ENCODE assay signal across 8 cellular contexts in the genomic region with DNA sequence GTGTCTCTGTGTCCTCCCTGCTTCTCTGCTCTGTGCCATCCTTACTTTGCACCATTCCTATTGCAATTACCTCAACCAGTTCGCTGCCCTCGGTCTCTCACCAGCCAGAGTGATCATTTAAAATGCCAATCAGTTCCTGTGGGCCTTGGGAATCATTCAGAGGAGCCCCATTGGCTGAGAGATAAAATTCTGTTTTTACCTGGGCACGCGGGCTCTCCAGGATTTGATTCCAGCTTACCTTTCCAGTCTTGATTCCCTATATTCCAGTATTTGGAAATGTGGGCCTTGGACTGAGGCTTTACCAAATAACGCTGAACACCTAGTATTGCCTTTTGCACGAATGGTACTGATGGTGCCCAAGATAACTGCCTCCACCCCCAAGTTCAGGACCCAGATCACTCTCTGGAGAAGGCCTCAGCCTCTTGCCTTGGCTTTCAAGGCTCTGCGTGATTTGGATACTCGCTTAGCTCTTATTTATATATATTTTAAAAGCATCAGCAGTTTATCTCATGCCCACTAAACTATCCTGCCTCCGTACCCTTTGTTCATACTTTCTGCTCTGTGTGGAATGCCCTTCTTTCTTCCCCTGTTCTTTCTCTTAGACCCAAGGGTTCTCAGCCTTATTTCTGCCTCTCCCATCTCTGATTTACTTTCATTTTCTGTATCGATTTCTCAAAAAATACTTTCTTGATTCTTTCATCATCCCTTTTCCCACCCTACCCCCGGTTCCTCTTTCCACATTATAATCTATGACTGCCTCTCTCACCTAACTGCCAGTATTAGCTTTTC. TPM values are rescaled to one million over a fixed set of nuclear protein-coding genes. Genes with fewer than 3 reads are reported as not detected.
A peak's percentile ranks its signal among the peaks of the same experiment; 100 is the strongest.
DNase-seq lines count a peak whose midpoint lies in the region; ATAC-seq and TF ChIP-seq lines count a peak whose summit lies in the region.

No MANE protein-coding gene starts in this region.

- peak overlapping the region; percentile 95 for H3K9ac ChIP-seq in HUES64 (ENCODE audit: low read depth, low read length)

- no peak for TF ChIP-seq CTCF in CD14-positive monocyte (IDR thresholded peaks at IDR 0.05)
- TF ChIP-seq CTCF in gastrocnemius medialis (IDR thresholded peaks at IDR 0.05 in 4 of 5, conservative IDR thresholded peaks at IDR 0.05 in 1 of 5): peak in 1 of 5 experiments; percentile 1

- H3K4me3 ChIP-seq in HUES64 (ENCODE audit: low read length): peak overlapping the region; percentile 91
- H3K4me3 ChIP-seq in gastrocnemius medialis: peak overlapping the region; percentile 76 to 90 (median 84)

- H3K27me3 Mint-ChIP-seq in CD14-positive monocyte (ENCODE audit: low read depth in 3 of 3): peaks cover 0 to 2% (median 1%) of the 10 kb centered on the region in 3 donors
- no peaks in the 10 kb centered on the region for H3K27me3 Mint-ChIP-seq in activated T-cell treated with anti-CD3 and anti-CD28 coated beads, Interleukin-2, amount 50 U/mL, for 4 hours (ENCODE audit: low read depth)

- H3K36me3 ChIP-seq in HUES64 (ENCODE audit: insufficient read depth, low read length) (peaks cover 44% of the 10 kb centered on the region), gastrocnemius medialis (peaks cover 4 to 35% of the 10 kb centered on the region in 2 donors)

- WGBS in HUES64: 22% methylated on average over 11 of the region's 11 CpGs

- no peaks in the 10 kb centered on the region for H3K27me3 ChIP-seq in HUES64 (ENCODE audit: insufficient read depth, low read length)
- H3K27me3 ChIP-seq in gastrocnemius medialis: no peaks in the 10 kb centered on the region

- ATAC-seq in activated T-cell treated with anti-CD3 and anti-CD28 coated beads, Interleukin-2, amount 50 U/mL, for 4 hours: no peak
- ATAC-seq in gastrocnemius medialis: no peak
- no peak for ATAC-seq in GM19324 (IDR thresholded peaks at IDR 0.05; ENCODE audit: low FRiP score, unreplicated experiment)
- ATAC-seq in HG02798 (IDR thresholded peaks at IDR 0.05; ENCODE audit: poor library complexity, unreplicated experiment): no peak
- no peak for ATAC-seq in GM19463 (IDR thresholded peaks at IDR 0.05; ENCODE audit: unreplicated experiment)

- peaks cover 29 to 40% of the 10 kb centered on the region in 2 donors for H3K36me3 Mint-ChIP-seq in CD14-positive monocyte
- peaks cover 18% of the 10 kb centered on the region for H3K36me3 Mint-ChIP-seq in activated T-cell treated with anti-CD3 and anti-CD28 coated beads, Interleukin-2, amount 50 U/mL, for 4 hours (ENCODE audit: insufficient read depth)

- in situ Hi-C loops in gastrocnemius medialis (cut with MboI; ENCODE audit: low sequenced_read_pairs in 4 of 4): no loop called here

- H3K4me1 ChIP-seq in HUES64 (ENCODE audit: insufficient read depth, low read length) (peaks cover 6% of the 10 kb centered on the region; the same call in 1 of the 2 replicates), gastrocnemius medialis (peaks cover 12 to 16% of the 10 kb centered on the region in 2 donors)

- DNase-seq in CD14-positive monocyte (ENCODE audit: low spot score): no peak
- no peak for DNase-seq in activated T-cell treated with anti-CD3 and anti-CD28 coated beads, Interleukin-2, amount 50 U/mL, for 4 hours
- peak; percentile 5 for DNase-seq in foreskin melanocyte
- no peak for DNase-seq in gastrocnemius medialis

- H3K9me3 ChIP-seq in HUES64 (ENCODE audit: insufficient read depth, low read depth, low read length) (no peaks in the 10 kb centered on the region), gastrocnemius medialis (no peaks in the 10 kb centered on the region)

- H3K4me1 Mint-ChIP-seq in CD14-positive monocyte: peaks cover 26% of the 10 kb centered on the region
- peaks cover 24% of the 10 kb centered on the region for H3K4me1 Mint-ChIP-seq in activated T-cell treated with anti-CD3 and anti-CD28 coated beads, Interleukin-2, amount 50 U/mL, for 4 hours (ENCODE audit: low read depth)

- H3K27ac Mint-ChIP-seq in CD14-positive monocyte: peak overlapping the region; percentile 98 to 100 (median 99)

- TF ChIP-seq POLR2A in gastrocnemius medialis (IDR thresholded peaks at IDR 0.05): no peak

- peak overlapping the region; percentile 94 to 98 for H3K4me3 Mint-ChIP-seq in CD14-positive monocyte
- H3K4me3 Mint-ChIP-seq in activated T-cell treated with anti-CD3 and anti-CD28 coated beads, Interleukin-2, amount 50 U/mL, for 4 hours: peak overlapping the region; percentile 99

- intact Hi-C loops in CD14-positive monocyte (cut with micrococcal nuclease): loop anchor here (5.0 kb wide), 2 partner anchors 104 to 244 kb away; partner anchors contain the start of genes IREB2 (in 2 of the 2) and SKIC8 (in 1 of the 2)
- intact Hi-C loops in gastrocnemius medialis (cut with DNase I; ENCODE audit: low total_unique reads): loop anchor here (1.0 kb wide), 2 partner anchors 34 to 103 kb away; partner anchors contain the start of genes HYKK and IREB2

- peaks cover 0 to 3% (median 0%) of the 10 kb centered on the region in 7 donors for H3K9me3 Mint-ChIP-seq in CD14-positive monocyte
- H3K9me3 Mint-ChIP-seq in activated T-cell treated with anti-CD3 and anti-CD28 coated beads, Interleukin-2, amount 50 U/mL, for 4 hours: no peaks in the 10 kb centered on the region

- peak overlapping the region; percentile 82 for H3K27ac ChIP-seq in HUES64 (ENCODE audit: low read depth, low read length)
- H3K27ac ChIP-seq in gastrocnemius medialis: peak overlapping the region; percentile 91 to 97 (median 94)

RNA-seq across cellular contexts. Expression of gene PSMA4, which starts 0.9 kb away (rescaled TPM):
- polyA plus RNA-seq in CD14-positive monocyte: 100 to 1,000 TPM; 406 to 421 TPM
- polyA plus RNA-seq in HUES64 (2013, experiment 1 of 2): 332 TPM
- 333 TPM for polyA plus RNA-seq in HUES64 (2013, experiment 2 of 2)
- 100 to 1,000 TPM; 284 to 302 (median 293) TPM for total RNA-seq in activated T-cell treated with anti-CD3 and anti-CD28 coated beads, Interleukin-2, amount 50 U/mL, for 4 hours
- total RNA-seq in gastrocnemius medialis: 100 to 1,000 TPM; 176 to 243 (median 212) TPM

RNA-seq across cellular contexts. Expression of gene CHRNA5, which starts 24.2 kb away (rescaled TPM):
- polyA plus RNA-seq in CD14-positive monocyte: not detected
- 15.8 TPM for polyA plus RNA-seq in HUES64 (2013, experiment 1 of 2)
- polyA plus RNA-seq in HUES64 (2013, experiment 2 of 2): 20.2 TPM
- 1 to 10 TPM; 5.2 to 5.6 (median 5.5) TPM for total RNA-seq in activated T-cell treated with anti-CD3 and anti-CD28 coated beads, Interleukin-2, amount 50 U/mL, for 4 hours
- 1 to 10 TPM in 2 of 4 donors, under 1 TPM in 2; 0.07 to 1.6 (median 0.71) TPM for total RNA-seq in gastrocnemius medialis

RNA-seq across cellular contexts. Expression of gene HYKK, which starts 33.8 kb away (rescaled TPM):
- polyA plus RNA-seq in CD14-positive monocyte: not detected
- 1.3 TPM for polyA plus RNA-seq in HUES64 (2013, experiment 1 of 2)
- 1.5 TPM for polyA plus RNA-seq in HUES64 (2013, experiment 2 of 2)
- total RNA-seq in activated T-cell treated with anti-CD3 and anti-CD28 coated beads, Interleukin-2, amount 50 U/mL, for 4 hours: 1 to 10 TPM in 1 of 3 donors, under 1 TPM in 2; 0.58 to 1.2 (median 0.76) TPM
- total RNA-seq in gastrocnemius medialis: 1 to 10 TPM in 3 of 4 donors, under 1 TPM in 1; 0.87 to 6.6 (median 4.4) TPM
